In the genomic region with DNA sequence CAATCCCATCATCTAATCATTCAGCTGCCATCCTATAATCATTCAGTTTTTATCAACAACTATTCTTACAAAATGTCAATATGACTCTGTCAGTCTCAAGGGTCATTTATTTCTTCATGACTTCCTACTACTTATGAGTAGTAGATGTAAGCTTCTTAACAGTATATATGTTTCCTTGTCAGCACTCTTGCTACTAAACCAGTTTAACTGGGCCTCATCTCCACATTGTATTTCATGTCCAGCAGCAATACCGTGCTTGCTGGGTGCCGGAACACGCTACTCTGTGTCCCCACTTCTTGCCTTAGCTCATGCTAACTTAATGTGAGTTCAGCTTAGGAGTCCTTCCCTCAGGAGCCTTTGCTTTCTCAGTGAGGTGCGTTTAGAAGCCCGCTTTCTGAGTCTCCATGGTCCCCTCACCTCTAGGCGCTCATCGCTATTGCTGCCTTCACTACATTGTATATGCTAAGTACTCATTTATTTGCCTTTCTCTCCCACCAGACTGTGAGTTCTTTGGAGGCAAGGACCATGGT, we compare ENCODE assay signal across 17 cellular contexts. TPM values are rescaled to one million over a fixed set of nuclear protein-coding genes. Genes with fewer than 3 reads are reported as not detected.
DNase-seq lines count a peak whose midpoint lies in the region; ATAC-seq and TF ChIP-seq lines count a peak whose summit lies in the region.
"Had no signal": no experiment of that assay in that cellular context is flagged by ENCODE, and none has a peak within 500 bp of the region (broad histone marks: within the 10 kb centered on the region; RNA-seq: fewer than 3 reads in every experiment).

No MANE protein-coding gene starts in this region.

- TF ChIP-seq CTCF in natural killer cell (IDR thresholded peaks at IDR 0.05) (no peak), RWPE2 (IDR thresholded peaks at IDR 0.05; ENCODE audit: poor library complexity, severe bottlenecking) (no peak), epithelial cell of esophagus (IDR thresholded peaks at IDR 0.05; ENCODE audit: insufficient read depth, low read depth, low read length, missing control alignments) (no peak), Peyer's patch (IDR thresholded peaks at IDR 0.05) (no peak)

- H3K27me3 ChIP-seq in RWPE2 (ENCODE audit: insufficient read depth, poor library complexity, severe bottlenecking) (no peaks in the 10 kb centered on the region), Peyer's patch (no peaks in the 10 kb centered on the region)
- H3K27me3 ChIP-seq: BE2C had no signal

- peaks cover 33 to 53% of the 10 kb centered on the region in 2 donors for H3K4me1 Mint-ChIP-seq in natural killer cell treated with Interleukin-12 subunit alpha and Interleukin-12 subunit beta and Interleukin-15 and Interleukin-18, amount 100 ng/mL, for 72 hours (ENCODE audit: low read depth in 2 of 2)
- peaks cover 4 to 12% of the 10 kb centered on the region in 2 donors for H3K4me1 Mint-ChIP-seq in natural killer cell

- H3K9me3 Mint-ChIP-seq in natural killer cell treated with Interleukin-12 subunit alpha and Interleukin-12 subunit beta and Interleukin-15 and Interleukin-18, amount 100 ng/mL, for 72 hours: no peaks in the 10 kb centered on the region
- no peaks in the 10 kb centered on the region for H3K9me3 Mint-ChIP-seq in natural killer cell

- peaks cover 82% of the 10 kb centered on the region for H3K36me3 ChIP-seq in RWPE2 (ENCODE audit: low read depth)
- no peaks in the 10 kb centered on the region for H3K36me3 ChIP-seq in Peyer's patch
- H3K36me3 ChIP-seq: BE2C, left ventricle myocardium inferior had no signal

- H3K4me3 Mint-ChIP-seq in natural killer cell treated with Interleukin-12 subunit alpha and Interleukin-12 subunit beta and Interleukin-15 and Interleukin-18, amount 100 ng/mL, for 72 hours: peak overlapping the region; percentile 76
- no peak overlapping the region for H3K4me3 Mint-ChIP-seq in natural killer cell

- ATAC-seq in natural killer cell treated with Interleukin-12 subunit alpha and Interleukin-12 subunit beta and Interleukin-15 and Interleukin-18, amount 100 ng/mL, for 72 hours: peak; percentile 41 to 56
- ATAC-seq in natural killer cell (no peak), RWPE2 (ENCODE audit: low read depth) (no peak), GM21526 (IDR thresholded peaks at IDR 0.05; ENCODE audit: low FRiP score, unreplicated experiment) (no peak)
- ATAC-seq: Right ventricle myocardium inferior had no signal

- H3K4me1 ChIP-seq in RWPE2 (ENCODE audit: insufficient read depth, poor library complexity, severe bottlenecking) (peaks cover 64% of the 10 kb centered on the region), Peyer's patch (peaks cover 0 to 4% (median 0%) of the 10 kb centered on the region in 4 donors)
- H3K4me1 ChIP-seq: BE2C had no signal

- peaks cover 14% of the 10 kb centered on the region for H3K36me3 Mint-ChIP-seq in natural killer cell treated with Interleukin-12 subunit alpha and Interleukin-12 subunit beta and Interleukin-15 and Interleukin-18, amount 100 ng/mL, for 72 hours
- H3K36me3 Mint-ChIP-seq in natural killer cell: no peaks in the 10 kb centered on the region

- no peak for TF ChIP-seq POLR2A in Peyer's patch (IDR thresholded peaks at IDR 0.05)

- intact Hi-C loops in natural killer cell (cut with micrococcal nuclease): no loop called here

- H3K4me3 ChIP-seq in RWPE2 (ENCODE audit: severe bottlenecking) (no peak overlapping the region), epithelial cell of esophagus (ENCODE audit: low read length) (no peak overlapping the region), Peyer's patch (no peak overlapping the region)
- H3K4me3 ChIP-seq: left ventricle myocardium inferior had no signal

- H3K27ac ChIP-seq in RWPE2 (ENCODE audit: poor library complexity, severe bottlenecking): peak overlapping the region; percentile 7
- no peak overlapping the region for H3K27ac ChIP-seq in Peyer's patch
- H3K27ac ChIP-seq: left ventricle myocardium inferior had no signal

- peak overlapping the region; percentile 74 to 88 for H3K27ac Mint-ChIP-seq in natural killer cell treated with Interleukin-12 subunit alpha and Interleukin-12 subunit beta and Interleukin-15 and Interleukin-18, amount 100 ng/mL, for 72 hours
- H3K27ac Mint-ChIP-seq in natural killer cell: no peak overlapping the region

- no peak for DNase-seq in natural killer cell treated with Interleukin-12 subunit alpha and Interleukin-12 subunit beta and Interleukin-15 and Interleukin-18, amount 100 ng/mL, for 72 hours (ENCODE audit: low spot score)
- DNase-seq in natural killer cell (no peak), RWPE2 (ENCODE audit: low spot score) (no peak), epithelial cell of esophagus (ENCODE audit: low read depth) (peak; percentile 52), ecto neural progenitor cell (ENCODE audit: low spot score) (no peak), RPMI8226 (no peak), Peyer's patch (no peak)
- DNase-seq: activated CD4-positive, alpha-beta T cell treated with anti-CD3 and anti-CD28 coated beads, Interleukin-2, amount 50 U/mL, for 1 hour; activated gamma-delta T cell; BE2C; effector CD8-positive, alpha-beta T cell; foreskin fibroblast; KBM-7; left ventricle myocardium inferior; substantia nigra had no signal

- no peaks in the 10 kb centered on the region for H3K9me3 ChIP-seq in RWPE2 (ENCODE audit: severe bottlenecking)
- no peaks in the 10 kb centered on the region for H3K9me3 ChIP-seq in Peyer's patch
- H3K9me3 ChIP-seq: BE2C, left ventricle myocardium inferior had no signal

- H3K27me3 Mint-ChIP-seq in natural killer cell treated with Interleukin-12 subunit alpha and Interleukin-12 subunit beta and Interleukin-15 and Interleukin-18, amount 100 ng/mL, for 72 hours: no peaks in the 10 kb centered on the region
- H3K27me3 Mint-ChIP-seq in natural killer cell (ENCODE audit: low read depth in 2 of 2): no peaks in the 10 kb centered on the region

RNA-seq across cellular contexts. Expression of gene ELL2, which starts 32.9 kb away (rescaled TPM):
- total RNA-seq in natural killer cell treated with Interleukin-12 subunit alpha and Interleukin-12 subunit beta and Interleukin-15 and Interleukin-18, amount 100 ng/mL, for 72 hours: 100 to 1,000 TPM; 110 to 200 TPM
- total RNA-seq in natural killer cell: 10 to 100 TPM; 52.8 to 78.2 (median 69.4) TPM
- total RNA-seq in Peyer's patch: 10 to 100 TPM; 27.9 to 88.3 (median 38.7) TPM

Comparison
In these comparisons a context has a peak if more than half of its experiments do, and no peak if none do; other contexts are left out.
1. ATAC-seq: peak in natural killer cell treated with Interleukin-12 subunit alpha and Interleukin-12 subunit beta and Interleukin-15 and Interleukin-18, amount 100 ng/mL, for 72 hours (2 of 2); none in natural killer cell (0 of 3), RWPE2 (single experiment) and GM21526 (single experiment).
2. H3K27ac Mint-ChIP-seq: peak in natural killer cell treated with Interleukin-12 subunit alpha and Interleukin-12 subunit beta and Interleukin-15 and Interleukin-18, amount 100 ng/mL, for 72 hours (2 of 2); none in natural killer cell (0 of 2).